Comparison of ENCODE assay signal across 24 cellular contexts in genomic region chr14:102211240-102211639, GRCh38.
DNase-seq lines count a peak whose midpoint lies in the region; ATAC-seq, FAIRE-seq and TF ChIP-seq lines count a peak whose summit lies in the region.
"Had no signal": no experiment of that assay in that cellular context is flagged by ENCODE, and none has a peak within 500 bp of the region (broad histone marks: within the 10 kb centered on the region; RNA-seq: fewer than 3 reads in every experiment).

No MANE protein-coding gene starts in this region.

- no peak overlapping the region for H3K56ac ChIP-seq in H1 (replicated peaks; ENCODE audit: insufficient read length, low read depth, low read length)

- 94% methylated on average over 12 of the region's 12 CpGs; no CpG with 5 or more reads in 1 of the 2 experiments for WGBS in H1 (ENCODE audit: extremely low coverage in 1 of 2, insufficient coverage in 1 of 2, insufficient read length in 1 of 2, insufficient replicate concordance in 2 of 2, low coverage in 1 of 2, low lambda C conversion rate in 2 of 2, missing lambda C conversion rate in 1 of 2), 2 experiments
- WGBS in lower leg skin, 2 donors = 91 to 94% methylated on average over 12 of the region's 12 CpGs

- no peak overlapping the region for H3K14ac ChIP-seq in H1 (ENCODE audit: insufficient read length)

- POLR2A ChIA-PET in H1 (lab: Charles Lee; ENCODE audit: partially characterized antibody) = no interaction called here
- POLR2A ChIA-PET in CD4-positive, alpha-beta T cell (lab: Charles Lee) = no interaction called here

- no peak for TF ChIP-seq RAD21 in H1 (IDR thresholded peaks at IDR 0.05 in 1 of 2, conservative IDR thresholded peaks at IDR 0.05 in 1 of 2; ENCODE audit: low read depth in 2 of 2, low read length in 2 of 2)

- TF ChIP-seq POLR2A in NB4 (IDR thresholded peaks at IDR 0.05; ENCODE audit: extremely low read depth, insufficient read length) (no peak), H1 (IDR thresholded peaks at IDR 0.05; ENCODE audit: control extremely low read depth in 1 of 2, low read depth in 2 of 2, low read length in 2 of 2) (no peak), lower leg skin (IDR thresholded peaks at IDR 0.05) (no peak)

- H3K36me3 Mint-ChIP-seq in CD4-positive, alpha-beta T cell (ENCODE audit: low read depth) = peaks cover 43% of the 10 kb centered on the region

- no peaks in the 10 kb centered on the region for H3K27me3 Mint-ChIP-seq in CD4-positive, alpha-beta T cell
- H3K27me3 Mint-ChIP-seq: CD8-positive, alpha-beta memory T cell had no signal

- H3K4ac ChIP-seq in H1 (replicated peaks; ENCODE audit: insufficient read length, low read depth, low read length) = no peak overlapping the region

- H2BK12ac ChIP-seq in H1 (ENCODE audit: low read depth, low read length) = no peak overlapping the region; the same call in 1 of the 2 replicates

- H3K4me1 Mint-ChIP-seq in CD4-positive, alpha-beta T cell (ENCODE audit: low read depth) = no peaks in the 10 kb centered on the region

- H3K9me3 ChIP-seq in H1 (ENCODE audit: insufficient read depth in 2 of 2, low read depth in 1 of 2, low read length in 1 of 2) = no peaks in the 10 kb centered on the region
- no peaks in the 10 kb centered on the region for H3K9me3 ChIP-seq in upper lobe of right lung
- H3K9me3 ChIP-seq in CD4-positive, alpha-beta T cell (ENCODE audit: control insufficient read depth, low read length) = no peaks in the 10 kb centered on the region
- H3K9me3 ChIP-seq: HAP-1 had no signal

- H4K91ac ChIP-seq in H1 (replicated peaks; ENCODE audit: insufficient read length, low read length) = peak overlapping the region; percentile 4

- H2AFZ ChIP-seq in H1 (ENCODE audit: low read length) = no peak overlapping the region

- no peak overlapping the region for H3K4me3 Mint-ChIP-seq in CD4-positive, alpha-beta T cell
- H3K4me3 Mint-ChIP-seq: CD8-positive, alpha-beta memory T cell; HFFc6 had no signal

- no peak for FAIRE-seq in H1 (lab: Jason Lieb, UNC)
- FAIRE-seq: GM12892 had no signal

- intact Hi-C loops in posterior vena cava (cut with DNase I) = no loop called here
- intact Hi-C loops in upper lobe of right lung (cut with DNase I) = no loop called here
- intact Hi-C loops in lower leg skin (cut with DNase I; ENCODE audit: low total_unique reads) = no loop called here
- intact Hi-C loops in CD4-positive, alpha-beta T cell (cut with DNase I, micrococcal nuclease) = no loop called here

- H3K27ac ChIP-seq in H1 (ENCODE audit: low read depth, low read length) (no peak overlapping the region), upper lobe of right lung (no peak overlapping the region)
- H3K27ac ChIP-seq in CD4-positive, alpha-beta T cell (ENCODE audit: low read depth, low read length) = no peak overlapping the region

- TF ChIP-seq CTCF in NB4 (IDR thresholded peaks at IDR 0.05; ENCODE audit: low read depth, low read length) (no peak), H1 (IDR thresholded peaks at IDR 0.05; ENCODE audit: control extremely low read depth in 1 of 3, insufficient read depth in 1 of 3, low read depth in 1 of 3, low read length in 3 of 3) (no peak), upper lobe of right lung (IDR thresholded peaks at IDR 0.05) (no peak), lower leg skin (IDR thresholded peaks at IDR 0.05) (no peak)
- TF ChIP-seq CTCF in CD4-positive, alpha-beta T cell (IDR thresholded peaks at IDR 0.05) = no peak

- ATAC-seq in upper lobe of right lung = no peak
- ATAC-seq in CD4-positive, alpha-beta T cell (ENCODE audit: poor library complexity) = no peak

- peaks cover 0 to 12% (median 0%) of the 10 kb centered on the region in 4 experiments; a peak in 2 of 7 replicates for H3K4me1 ChIP-seq in H1 (replicated peaks in 1 of 4; ENCODE audit: control insufficient read depth in 3 of 4, insufficient read depth in 4 of 4, low read length in 3 of 4)
- no peaks in the 10 kb centered on the region for H3K4me1 ChIP-seq in upper lobe of right lung
- H3K4me1 ChIP-seq: HAP-1 had no signal

- CTCF ChIA-PET in H1 (lab: Charles Lee; ENCODE audit: partially characterized antibody) = no interaction called here
- CTCF ChIA-PET in CD4-positive, alpha-beta T cell (lab: Charles Lee) = interaction anchor here (0.6 kb wide), 1 partner anchor 106 kb away, joined by 3 read pairs; no protein-coding TSS in a partner anchor

- H3K18ac ChIP-seq in H1 (ENCODE audit: extremely low read depth, low read length) = 0 out of 2 replicates have a peak overlapping the region, but pooled peaks have one; percentile 4

- no peaks in the 10 kb centered on the region for H3K9me3 Mint-ChIP-seq in CD4-positive, alpha-beta T cell
- H3K9me3 Mint-ChIP-seq: CD8-positive, alpha-beta memory T cell; HFFc6 had no signal

- H3K4me3 ChIP-seq in NB4 (ENCODE audit: low read depth, low read length) = peak overlapping the region; percentile 35
- H3K4me3 ChIP-seq in H1 (ENCODE audit: extremely low read depth in 1 of 4, insufficient read depth in 2 of 4, low read depth in 3 of 4, low read length in 4 of 4) = no peak overlapping the region
- no peak overlapping the region for H3K4me3 ChIP-seq in upper lobe of right lung
- H3K4me3 ChIP-seq in lower leg skin (ENCODE audit: low read depth, poor library complexity, severe bottlenecking) = no peak overlapping the region
- H3K4me3 ChIP-seq: HAP-1 had no signal

- TF ChIP-seq EP300 in H1 (IDR thresholded peaks at IDR 0.05; ENCODE audit: borderline replicate concordance in 1 of 2, low read depth in 2 of 2, low read length in 2 of 2) = no peak

- H2AK5ac ChIP-seq in H1 (ENCODE audit: low read depth, low read length) = no peak overlapping the region

- no peak overlapping the region for H2BK15ac ChIP-seq in H1 (ENCODE audit: low read length)

- H3K36me3 ChIP-seq in H1 (ENCODE audit: control insufficient read depth in 2 of 4, insufficient read depth in 4 of 4, low read length in 3 of 4) = peaks cover 0 to 3% (median 0%) of the 10 kb centered on the region in 4 experiments; a peak in 2 of 8 replicates
- peaks cover 24% of the 10 kb centered on the region for H3K36me3 ChIP-seq in upper lobe of right lung

- H2BK20ac ChIP-seq in H1 (ENCODE audit: low read length) = no peak overlapping the region

- H3K9ac ChIP-seq in H1 (replicated peaks in 1 of 4; ENCODE audit: extremely low read depth in 1 of 4, low read depth in 3 of 4, low read length in 3 of 4) = no peak overlapping the region

- no peak overlapping the region for H3K27ac Mint-ChIP-seq in CD4-positive, alpha-beta T cell
- H3K27ac Mint-ChIP-seq: CD8-positive, alpha-beta memory T cell; HFFc6 had no signal

- H3K4me2 ChIP-seq in H1 (ENCODE audit: insufficient read depth in 1 of 2, low read depth in 2 of 2, low read length in 2 of 2) = 0 out of 4 replicates have a peak overlapping the region, but pooled peaks of 1 of the 2 experiments have one; percentile 52

- H4K8ac ChIP-seq in H1 (ENCODE audit: extremely low read depth, insufficient read depth, low read length) = no peak overlapping the region; the same call in 1 of the 2 replicates

- no peak overlapping the region for H3K23ac ChIP-seq in H1 (ENCODE audit: insufficient read length)

- peaks cover 2 to 18% of the 10 kb centered on the region in 2 experiments for H4K20me1 ChIP-seq in H1 (replicated peaks in 1 of 2; ENCODE audit: control insufficient read depth in 1 of 2, insufficient read depth in 2 of 2, low read length in 2 of 2)

- no peak for DNase-seq in NB4 (ENCODE audit: low read depth)
- DNase-seq in H1 (ENCODE audit: low read depth in 1 of 2, low spot score in 2 of 2) = no peak
- peak; percentile 19 for DNase-seq in posterior vena cava (ENCODE audit: low spot score)
- DNase-seq in upper lobe of right lung = peak; percentile 52
- no peak for DNase-seq in lower leg skin (ENCODE audit: low spot score in 2 of 2)
- DNase-seq in CD4-positive, alpha-beta T cell = no peak
- no peak for DNase-seq in LoVo (ENCODE audit: low spot score)
- DNase-seq: C1 segment of cervical spinal cord; CD8-positive, alpha-beta memory T cell; DND-41; HFFc6; IMR-90; KG1; MM.1S; NCI-H1048; NCI-H1417; NCI-H1694; NCI-H2081; NCI-H2227 treated with DMSO at 0.1 percent for 48 hours; NCI-H69; RPMI8226; SHP77 had no signal

- no peaks in the 10 kb centered on the region for H3K23me2 ChIP-seq in H1 (ENCODE audit: low read depth, low read length)

- H3K79me2 ChIP-seq in H1 (ENCODE audit: control insufficient read depth in 1 of 2, insufficient read depth in 2 of 2, low read length in 2 of 2) = peaks cover 0 to 13% of the 10 kb centered on the region in 2 experiments; a peak in 2 of 4 replicates

- H2BK120ac ChIP-seq in H1 (replicated peaks; ENCODE audit: low read depth, low read length) = no peak overlapping the region

- peaks cover 3% of the 10 kb centered on the region; the same call in 1 of the 2 replicates for H3K79me1 ChIP-seq in H1 (ENCODE audit: low read depth, low read length)

- no peak overlapping the region for H4K5ac ChIP-seq in H1 (ENCODE audit: insufficient read length, low read depth, low read length)

- no peak overlapping the region for H2BK5ac ChIP-seq in H1 (ENCODE audit: low read depth, low read length)

- no peaks in the 10 kb centered on the region for H3K27me3 ChIP-seq in H1 (replicated peaks in 1 of 4; ENCODE audit: control insufficient read depth in 3 of 4, extremely low read depth in 1 of 4, insufficient read depth in 3 of 4, low read length in 3 of 4)
- no peaks in the 10 kb centered on the region for H3K27me3 ChIP-seq in upper lobe of right lung
- H3K27me3 ChIP-seq in CD4-positive, alpha-beta T cell (ENCODE audit: control insufficient read depth, insufficient read depth, low read length) = no peaks in the 10 kb centered on the region

TF ChIP-seq in H1, 55 proteins besides CTCF, POLR2A, EP300 and RAD21:
- no peak for TF ChIP-seq HDAC2 (IDR thresholded peaks at IDR 0.05; ENCODE audit: borderline replicate concordance in 1 of 2, low read depth in 2 of 2, low read length in 2 of 2)
- TF ChIP-seq NANOG (IDR thresholded peaks at IDR 0.05; ENCODE audit: insufficient read depth, low read depth, low read length, poor library complexity, severe bottlenecking) = no peak
- no peak for TF ChIP-seq SIRT6 (IDR thresholded peaks at IDR 0.05; ENCODE audit: low read length)
- TF ChIP-seq MAFK (IDR thresholded peaks at IDR 0.05; ENCODE audit: low read depth, low read length) = no peak
- TF ChIP-seq HDAC6 (IDR thresholded peaks at IDR 0.05; ENCODE audit: low read depth, low read length) = no peak
- no peak for TF ChIP-seq KDM5A (IDR thresholded peaks at IDR 0.05; ENCODE audit: low read length)

Comparison
In these comparisons a context has a peak if more than half of its experiments do, and no peak if none do; other contexts are left out.
1. DNase-seq: peak in posterior vena cava (single experiment) and upper lobe of right lung (single experiment); none in NB4 (single experiment), H1 (0 of 2), lower leg skin (0 of 2), CD4-positive, alpha-beta T cell (0 of 10) and LoVo (single experiment).